Comparison of ENCODE assay signal across 21 cellular contexts in genomic region chr20:32780749-32781402, GRCh38. TPM values are rescaled to one million over a fixed set of nuclear protein-coding genes. Genes with fewer than 3 reads are reported as not detected.
DNase-seq lines count a peak whose midpoint lies in the region; ATAC-seq lines count a peak whose summit lies in the region.
"Had no signal": no experiment of that assay in that cellular context is flagged by ENCODE, and none has a peak within 500 bp of the region (broad histone marks: within the 10 kb centered on the region; RNA-seq: fewer than 3 reads in every experiment).

No MANE protein-coding gene starts in this region.

- no peaks in the 10 kb centered on the region for H3K27me3 ChIP-seq in ectodermal cell (ENCODE audit: control insufficient read depth, insufficient read depth, low read length, poor library complexity, severe bottlenecking)
- H3K27me3 ChIP-seq: uterus had no signal

- peaks cover 36% of the 10 kb centered on the region for H3K4me1 ChIP-seq in ectodermal cell (ENCODE audit: control insufficient read depth, insufficient read depth, low read length)
- H3K4me1 ChIP-seq: parathyroid adenoma, uterus had no signal

- no peaks in the 10 kb centered on the region for H3K9me3 ChIP-seq in ectodermal cell (ENCODE audit: control insufficient read depth, low read length)
- H3K9me3 ChIP-seq: uterus had no signal

- peaks cover 25% of the 10 kb centered on the region for H3K36me3 ChIP-seq in ectodermal cell (ENCODE audit: control insufficient read depth, insufficient read depth, low read length)
- H3K36me3 ChIP-seq: uterus had no signal

- no peak for ATAC-seq in GM19452 (IDR thresholded peaks at IDR 0.05; ENCODE audit: unreplicated experiment)
- no peak for ATAC-seq in HG03108 (IDR thresholded peaks at IDR 0.05; ENCODE audit: unreplicated experiment)
- no peak for ATAC-seq in HG02870 (IDR thresholded peaks at IDR 0.05; ENCODE audit: unreplicated experiment)
- ATAC-seq: activated naive CD4-positive, alpha-beta T cell treated with anti-CD3 and anti-CD28 coated beads, Interleukin-2, amount 50 U/mL, for 72 hours; GM12878; HCT116 had no signal

- 40 to 44% methylated on average over 14 of the region's 14 CpGs for WGBS in ectodermal cell, 2 experiments

- DNase-seq in Ammon's horn (ENCODE audit: low spot score) (peak; percentile 76), NCI-H146 (lab: John Stamatoyannopoulos, UW) (peak; percentile 98), midbrain (lab: John Stamatoyannopoulos, UW) (peak; percentile 74), NOMO-1 (lab: John Stamatoyannopoulos, UW; ENCODE audit: unreplicated experiment in 2 of 2) (no peak)
- DNase-seq: ACHN; activated CD4-positive, CD25-positive, alpha-beta regulatory T cell treated with anti-CD3 and anti-CD28 coated beads, Interleukin-2, amount 50 U/mL, for 72 hours; activated T-cell treated with anti-CD3 and anti-CD28 coated beads for 4 hours; foreskin fibroblast; NCI-H446 treated with DMSO at 0.1 percent for 48 hours; SIG-M5; stimulated activated CD4-positive, alpha-beta T cell treated with anti-CD3 and anti-CD28 coated beads, Interleukin-12 subunit alpha, Interleukin-12 subunit beta, amount 100 ng/mL, for 4 hours; uterus had no signal

- H3K4me3 ChIP-seq in ectodermal cell (ENCODE audit: insufficient read depth, low read depth, low read length), result no peak overlapping the region
- H3K4me3 ChIP-seq: GM12878, uterus had no signal

- H3K27ac ChIP-seq in ectodermal cell (ENCODE audit: insufficient read depth, low read depth, low read length, poor library complexity, severe bottlenecking), result peak overlapping the region; percentile 84
- H3K27ac ChIP-seq: parathyroid adenoma, uterus had no signal

RNA-seq across cellular contexts. Expression of gene DNMT3B, which starts 18.7 kb away (rescaled TPM):
- 92.5 TPM for polyA plus RNA-seq in ectodermal cell (2013, experiment 1 of 4)
- 99.9 TPM for polyA plus RNA-seq in ectodermal cell (2013, experiment 2 of 4)
- polyA plus RNA-seq in ectodermal cell (2013, experiment 3 of 4), result 61.7 TPM
- 60.2 TPM for polyA plus RNA-seq in ectodermal cell (2013, experiment 4 of 4)
- polyA plus RNA-seq: IgD-negative memory B cell had no signal

RNA-seq across cellular contexts. Expression of gene COMMD7, which starts 37.6 kb away (rescaled TPM):
- polyA plus RNA-seq in ectodermal cell (2013, experiment 1 of 4), result 47.2 TPM
- polyA plus RNA-seq in ectodermal cell (2013, experiment 2 of 4), result 46.9 TPM
- polyA plus RNA-seq in ectodermal cell (2013, experiment 3 of 4), result 42.8 TPM
- polyA plus RNA-seq in ectodermal cell (2013, experiment 4 of 4), result 42.1 TPM

RNA-seq across cellular contexts. Expression of gene MAPRE1, which starts 38.9 kb away (rescaled TPM):
- 222 TPM for polyA plus RNA-seq in ectodermal cell (2013, experiment 1 of 4)
- 226 TPM for polyA plus RNA-seq in ectodermal cell (2013, experiment 2 of 4)
- 155 TPM for polyA plus RNA-seq in ectodermal cell (2013, experiment 3 of 4)
- 179 TPM for polyA plus RNA-seq in ectodermal cell (2013, experiment 4 of 4)

Comparison
In these comparisons a context has a peak if more than half of its experiments do, and no peak if none do; other contexts are left out.
1. DNase-seq: peak in Ammon's horn (single experiment), NCI-H146 (single experiment) and midbrain (single experiment); none in NOMO-1 (0 of 2).